8 cellular contexts compared by ENCODE assay signal in the genomic region with DNA sequence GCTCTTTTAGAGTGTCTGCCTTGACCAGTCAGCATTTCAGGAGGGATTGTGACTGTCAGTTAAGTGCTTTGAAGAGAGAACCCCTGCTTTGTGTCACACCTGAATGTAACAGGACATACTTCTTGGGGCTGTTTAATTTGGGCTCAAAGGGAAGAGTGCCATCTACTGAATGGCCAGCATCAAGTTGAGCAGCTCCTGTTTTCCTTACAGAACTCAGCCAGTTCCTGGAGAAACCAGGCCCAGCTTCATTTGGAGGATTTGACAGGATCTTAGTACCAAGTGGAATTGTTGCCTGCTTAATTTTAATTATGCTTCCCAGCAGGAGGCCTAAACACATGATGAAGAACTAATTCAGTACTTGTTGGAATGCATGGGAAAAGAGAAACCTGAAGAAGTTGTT. TPM values are rescaled to one million over a fixed set of nuclear protein-coding genes. Genes with fewer than 3 reads are reported as not detected.
DNase-seq lines count a peak whose midpoint lies in the region; ATAC-seq and TF ChIP-seq lines count a peak whose summit lies in the region.

No MANE protein-coding gene starts in this region.

- H3K4me1 Mint-ChIP-seq in activated naive CD4-positive, alpha-beta T cell treated with anti-CD3 and anti-CD28 coated beads, Interleukin-2, amount 50 U/mL, for 24 hours, result peaks cover 94% of the 10 kb centered on the region
- peaks cover 76% of the 10 kb centered on the region for H3K4me1 Mint-ChIP-seq in activated B cell treated with CpG ODN at 0.5 μM for 24 hours

- TF ChIP-seq CTCF in activated B cell treated with CpG ODN at 0.5 μM for 24 hours (IDR thresholded peaks at IDR 0.05) (no peak), tibial artery (IDR thresholded peaks at IDR 0.05) (peak; percentile 42 to 48), gastroesophageal sphincter (IDR thresholded peaks at IDR 0.05) (peak in 1 of 4 experiments; percentile 43)

- no peaks in the 10 kb centered on the region for H3K27me3 ChIP-seq in tibial artery
- no peaks in the 10 kb centered on the region for H3K27me3 ChIP-seq in HAP-1 (ENCODE audit: low read depth)
- H3K27me3 ChIP-seq in gastroesophageal sphincter, result no peaks in the 10 kb centered on the region

- no peaks in the 10 kb centered on the region for H3K27me3 Mint-ChIP-seq in activated naive CD4-positive, alpha-beta T cell treated with anti-CD3 and anti-CD28 coated beads, Interleukin-2, amount 50 U/mL, for 24 hours
- no peaks in the 10 kb centered on the region for H3K27me3 Mint-ChIP-seq in activated B cell treated with CpG ODN at 0.5 μM for 24 hours

- in situ Hi-C loops in HAP-1 (cut with MboI; ENCODE audit: low sequenced_read_pairs), result no loop called here

- POLR2A ChIA-PET in activated B cell treated with CpG ODN at 0.5 μM for 24 hours (lab: Charles Lee), result interaction anchor here (0.7 kb wide), 1 partner anchor 54 kb away, joined by 5 read pairs; no protein-coding TSS in a partner anchor

- no peak overlapping the region for H3K4me3 ChIP-seq in tibial artery
- H3K4me3 ChIP-seq in HAP-1, result no peak overlapping the region
- no peak overlapping the region for H3K4me3 ChIP-seq in gastroesophageal sphincter

- CTCF ChIA-PET in activated B cell treated with CpG ODN at 0.5 μM for 24 hours (lab: Charles Lee), result interaction anchor here (1.4 to 1.8 kb wide), 4 partner anchors 37 to 132 kb away, joined by 4 to 14 read pairs (median 5); no protein-coding TSS in a partner anchor

- peak overlapping the region; percentile 23 for H3K4me3 Mint-ChIP-seq in activated naive CD4-positive, alpha-beta T cell treated with anti-CD3 and anti-CD28 coated beads, Interleukin-2, amount 50 U/mL, for 24 hours
- H3K4me3 Mint-ChIP-seq in activated B cell treated with CpG ODN at 0.5 μM for 24 hours, result no peak overlapping the region

- peaks cover 9% of the 10 kb centered on the region for H3K36me3 Mint-ChIP-seq in activated naive CD4-positive, alpha-beta T cell treated with anti-CD3 and anti-CD28 coated beads, Interleukin-2, amount 50 U/mL, for 24 hours
- peaks cover 2% of the 10 kb centered on the region for H3K36me3 Mint-ChIP-seq in activated B cell treated with CpG ODN at 0.5 μM for 24 hours (ENCODE audit: low read depth)

- H3K27ac ChIP-seq in tibial artery, result peak overlapping the region in 1 of 2 donors; percentile 34
- no peak overlapping the region for H3K27ac ChIP-seq in gastroesophageal sphincter

- H3K36me3 ChIP-seq in tibial artery (no peaks in the 10 kb centered on the region), HAP-1 (replicated peaks) (no peaks in the 10 kb centered on the region), gastroesophageal sphincter (no peaks in the 10 kb centered on the region)

- H3K9me3 Mint-ChIP-seq in activated naive CD4-positive, alpha-beta T cell treated with anti-CD3 and anti-CD28 coated beads, Interleukin-2, amount 50 U/mL, for 24 hours, result no peaks in the 10 kb centered on the region
- no peaks in the 10 kb centered on the region for H3K9me3 Mint-ChIP-seq in activated B cell treated with CpG ODN at 0.5 μM for 24 hours

- no peak for DNase-seq in activated naive CD4-positive, alpha-beta T cell treated with anti-CD3 and anti-CD28 coated beads, Interleukin-2, amount 50 U/mL, for 16 hours
- DNase-seq in activated B cell treated with CpG ODN at 0.5 μM for 24 hours (no peak), iPS DF 19.7 (ENCODE audit: low read depth, low spot score) (peak; percentile 38), tibial artery (no peak), HAP-1 (ENCODE audit: low spot score in 2 of 2) (no peak)

- H3K9me3 ChIP-seq in tibial artery, result no peaks in the 10 kb centered on the region
- no peaks in the 10 kb centered on the region for H3K9me3 ChIP-seq in HAP-1
- H3K9me3 ChIP-seq in gastroesophageal sphincter, result no peaks in the 10 kb centered on the region

- intact Hi-C loops in activated B cell treated with CpG ODN at 0.5 μM for 24 hours (cut with micrococcal nuclease) (no loop called here), tibial artery (cut with DNase I; ENCODE audit: low total_unique reads) (no loop called here)

- TF ChIP-seq EP300 in gastroesophageal sphincter (IDR thresholded peaks at IDR 0.05), result no peak

- no peak for TF ChIP-seq POLR2A in gastroesophageal sphincter (IDR thresholded peaks at IDR 0.05)

- H3K4me1 ChIP-seq in tibial artery (peaks cover 0 to 57% (median 9%) of the 10 kb centered on the region in 4 donors), HAP-1 (peaks cover 18% of the 10 kb centered on the region), gastroesophageal sphincter (peaks cover 0 to 19% (median 3%) of the 10 kb centered on the region in 3 donors)

- peak overlapping the region; percentile 87 for H3K27ac Mint-ChIP-seq in activated naive CD4-positive, alpha-beta T cell treated with anti-CD3 and anti-CD28 coated beads, Interleukin-2, amount 50 U/mL, for 24 hours
- H3K27ac Mint-ChIP-seq in activated B cell treated with CpG ODN at 0.5 μM for 24 hours, result no peak overlapping the region

- ATAC-seq in activated B cell treated with CpG ODN at 0.5 μM for 24 hours (ENCODE audit: low read depth) (peak; percentile 37), HG03097 (IDR thresholded peaks at IDR 0.05; ENCODE audit: low FRiP score, unreplicated experiment) (no peak), gastroesophageal sphincter (no peak)

RNA-seq across cellular contexts. Expression of gene ADD3, which starts 8.3 kb away (rescaled TPM):
- total RNA-seq in activated B cell treated with CpG ODN at 0.5 μM for 24 hours (85.8 and 95.3 TPM in 2 replicates), gastroesophageal sphincter (100 to 1,000 TPM in 2 of 4 donors, 10 to 100 TPM in 2; 50.3 to 277 (median 118) TPM)
